Comparison of ENCODE assay signal across 9 cellular contexts in the genomic region with DNA sequence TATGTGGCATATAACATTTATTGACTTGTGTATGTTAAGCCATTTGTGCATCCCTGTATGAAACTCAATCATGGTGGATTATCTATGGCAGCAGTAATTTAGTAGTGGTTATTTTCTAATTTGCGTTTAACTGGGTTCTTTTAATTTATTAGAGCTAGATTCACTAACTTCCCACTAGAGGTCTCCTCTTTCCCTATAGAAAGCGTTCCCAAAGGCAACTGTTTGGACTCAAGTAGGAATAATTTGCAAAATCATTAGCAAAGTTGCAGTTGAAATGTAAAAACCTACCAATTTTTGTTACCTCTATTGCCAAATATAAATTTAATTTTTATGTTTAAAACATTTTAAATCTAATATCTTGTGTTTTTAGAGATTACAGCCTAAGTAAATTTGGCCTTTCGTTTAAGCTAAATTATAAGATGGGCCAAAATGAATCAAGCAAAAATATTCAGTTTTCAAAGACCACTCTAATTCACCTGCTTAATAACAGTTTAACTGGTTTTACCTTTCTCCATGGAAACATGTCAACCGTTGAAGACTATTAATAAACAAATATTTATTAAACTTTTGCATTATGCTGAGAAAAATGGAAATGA. TPM values are rescaled to one million over a fixed set of nuclear protein-coding genes. Genes with fewer than 3 reads are reported as not detected.
DNase-seq lines count a peak whose midpoint lies in the region; ATAC-seq, FAIRE-seq and TF ChIP-seq lines count a peak whose summit lies in the region.
"Had no signal": no experiment of that assay in that cellular context is flagged by ENCODE, and none has a peak within 500 bp of the region (broad histone marks: within the 10 kb centered on the region; RNA-seq: fewer than 3 reads in every experiment).

No MANE protein-coding gene starts in this region.

- H3K27ac Mint-ChIP-seq in WTC11: no peak overlapping the region
- H3K27ac Mint-ChIP-seq: stimulated activated naive CD8-positive, alpha-beta T cell treated with anti-CD3 and anti-CD28 coated beads, Interleukin-15, Interleukin-2, amounts not matched to agents 100 ng/mL and 50 ng/mL, for 24 hours had no signal

- TF ChIP-seq CTCF in WTC11 (IDR thresholded peaks at IDR 0.05) (peak; percentile 53), lower leg skin (IDR thresholded peaks at IDR 0.05) (no peak)

- no peak for FAIRE-seq in HTR-8/SVneo (lab: Jason Lieb, UNC)

- DNase-seq in Ammon's horn (ENCODE audit: low spot score) (peak; percentile 47), HTR-8/SVneo (ENCODE audit: insufficient read length, low spot score) (peak; percentile 20), WTC11 (ENCODE audit: low spot score) (no peak), kidney tubule cell (ENCODE audit: low spot score) (peak; percentile 42), lower leg skin (ENCODE audit: low spot score in 2 of 2) (no peak)

- H3K27me3 Mint-ChIP-seq in WTC11 (ENCODE audit: low read depth): peaks cover 6% of the 10 kb centered on the region; the same call in 1 of the 2 replicates
- H3K27me3 Mint-ChIP-seq: stimulated activated naive CD8-positive, alpha-beta T cell treated with anti-CD3 and anti-CD28 coated beads, Interleukin-15, Interleukin-2, amounts not matched to agents 100 ng/mL and 50 ng/mL, for 24 hours had no signal

- no peak overlapping the region for H3K4me3 ChIP-seq in lower leg skin (ENCODE audit: low read depth, poor library complexity, severe bottlenecking)

- 40 to 44% methylated on average over 4 of the region's 4 CpGs for whole genome bisulfite sequencing in lower leg skin, 2 donors

- CTCF ChIA-PET in WTC11 (lab: Charles Lee): interaction anchor here (0.6 to 2.0 kb wide), 25 partner anchors 10 to 458 kb away, joined by 3 to 17 read pairs (median 4); partner anchors contain the start of genes CDKL1 and MAP4K5

- H3K4me1 Mint-ChIP-seq in WTC11: peaks cover 8% of the 10 kb centered on the region

- POLR2A ChIA-PET in WTC11 (lab: Charles Lee): no interaction called here

- H3K4me3 Mint-ChIP-seq in WTC11: no peak overlapping the region
- H3K4me3 Mint-ChIP-seq: stimulated activated naive CD8-positive, alpha-beta T cell treated with anti-CD3 and anti-CD28 coated beads, Interleukin-15, Interleukin-2, amounts not matched to agents 100 ng/mL and 50 ng/mL, for 24 hours had no signal

- no peak for TF ChIP-seq POLR2A in lower leg skin (IDR thresholded peaks at IDR 0.05)

- peaks cover 28% of the 10 kb centered on the region for H3K36me3 Mint-ChIP-seq in WTC11

- intact Hi-C loops in lower leg skin (cut with DNase I; ENCODE audit: low total_unique reads): no loop called here

- peaks cover 19% of the 10 kb centered on the region for H3K9me3 Mint-ChIP-seq in WTC11

- no peak; the same call in 1 of the 2 replicates for ATAC-seq in WTC11
- no peak for ATAC-seq in GM21717 (IDR thresholded peaks at IDR 0.05; ENCODE audit: unreplicated experiment)
- no peak for ATAC-seq in activated CD4-positive, CD25-positive, alpha-beta regulatory T cell treated with anti-CD3 and anti-CD28 coated beads, Interleukin-2, amount 50 U/mL, for 24 hours
- no peak for ATAC-seq in HG03521 (IDR thresholded peaks at IDR 0.05; ENCODE audit: unreplicated experiment)

TF ChIP-seq in WTC11, 78 proteins besides CTCF, POLR2A, EP300 and RAD21:
- TF ChIP-seq SOX15 (CRISPR knock-in tag; IDR thresholded peaks at IDR 0.05): no peak
TF ChIP-seq in WTC11: peak in this region for 0.

RNA-seq across cellular contexts. Expression of gene DMAC2L, which starts 6.0 kb away (rescaled TPM):
- total RNA-seq in WTC11 (2021) (14.0 to 17.7 TPM (median 16.4 TPM) in 3 replicates), lower leg skin (10 to 100 TPM in 3 of 4 donors, 1 to 10 TPM in 1; 8.9 to 24.6 (median 15.3) TPM)

RNA-seq across cellular contexts. Expression of gene L2HGDH, which starts 6.1 kb away (rescaled TPM):
- total RNA-seq in WTC11 (2021): 23.9 to 26.7 TPM (median 24.0 TPM) in 3 replicates
- 10 to 100 TPM in 3 of 4 donors, 1 to 10 TPM in 1; 8.9 to 18.2 (median 11.6) TPM for total RNA-seq in lower leg skin

Comparison
In these comparisons a context has a peak if more than half of its experiments do, and no peak if none do; other contexts are left out.
1. DNase-seq: peak in Ammon's horn (single experiment), HTR-8/SVneo (single experiment) and kidney tubule cell (single experiment); none in WTC11 (single experiment) and lower leg skin (0 of 2).